ENCODE assay signal across 15 cellular contexts in the genomic region with DNA sequence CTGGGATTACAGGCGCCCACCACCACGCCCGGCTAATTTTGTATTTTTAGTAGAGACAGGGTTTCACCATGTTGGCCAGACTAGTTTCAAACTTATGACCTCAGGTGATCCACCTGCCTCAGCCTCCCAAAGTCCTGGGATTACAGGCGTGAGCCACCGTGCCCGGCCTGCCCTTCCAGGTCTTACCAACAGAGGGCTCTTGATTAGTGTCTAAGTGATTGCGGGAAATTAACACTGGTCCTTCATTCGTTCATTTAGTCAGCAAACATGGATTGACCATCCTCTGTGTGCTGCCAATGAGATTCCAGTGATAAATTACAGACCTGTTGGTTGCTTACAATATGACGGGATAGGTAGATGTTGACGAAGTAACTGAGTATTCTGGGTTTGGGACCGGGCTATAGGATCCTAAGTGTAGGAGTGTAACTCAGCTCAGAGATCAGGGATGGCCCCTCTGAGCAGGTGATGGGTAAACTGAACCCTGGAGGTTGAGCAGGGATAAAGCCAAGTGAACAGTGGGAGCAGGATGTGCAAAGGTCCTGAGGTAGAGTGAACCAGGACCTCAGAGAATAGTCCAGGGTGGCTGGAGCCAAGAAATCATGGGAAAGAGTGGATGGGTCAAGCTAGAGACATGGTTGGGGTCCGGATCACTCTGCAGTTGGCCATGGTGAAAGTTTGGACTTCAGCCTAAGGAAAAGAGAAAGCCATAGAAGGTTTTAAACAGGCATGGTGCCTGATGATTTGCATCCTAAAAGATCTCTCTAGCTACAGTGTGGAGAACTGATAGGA.
"Had no signal": no experiment of that assay in that cellular context is flagged by ENCODE, and none has a peak within 500 bp of the region (broad histone marks: within the 10 kb centered on the region; RNA-seq: fewer than 3 reads in every experiment).

No MANE protein-coding gene starts in this region.

- H3K4me3 ChIP-seq: adrenal gland, lung, ovary, suprapubic skin had no signal

- H3K27me3 ChIP-seq: adrenal gland, ovary, suprapubic skin had no signal

- H3K9me3 ChIP-seq: adrenal gland, ovary, suprapubic skin had no signal

- H3K27ac ChIP-seq: adrenal gland, ovary, suprapubic skin had no signal

- H3K27me3 Mint-ChIP-seq: activated CD4-positive, alpha-beta T cell treated with anti-CD3 and anti-CD28 coated beads, Interleukin-2, amount 10 ng/mL, durations not matched to agents 24 days and 14 days had no signal

- H3K36me3 ChIP-seq: adrenal gland, ovary, suprapubic skin had no signal

- H3K9me3 Mint-ChIP-seq: activated CD4-positive, alpha-beta T cell treated with anti-CD3 and anti-CD28 coated beads, Interleukin-2, amount 10 ng/mL, durations not matched to agents 24 days and 14 days; activated naive CD4-positive, alpha-beta T cell treated with anti-CD3 and anti-CD28 coated beads, Interleukin-2, amount 50 U/mL, for 24 hours had no signal

- DNase-seq: activated CD4-positive, alpha-beta T cell treated with anti-CD3 and anti-CD28 coated beads, Interleukin-2, amount 10 ng/mL, durations not matched to agents 24 days and 14 days; activated CD8-positive, alpha-beta memory T cell treated with anti-CD3 and anti-CD28 coated beads, Interleukin-2, amount 50 U/mL, for 4 hours; activated CD8-positive, alpha-beta T cell treated with anti-CD3 and anti-CD28 coated beads, Interleukin-2, amount 10 ng/mL, durations not matched to agents 7 days and 5 days; activated effector memory CD4-positive, alpha-beta T cell treated with anti-CD3 and anti-CD28 coated beads, Interleukin-2, amount 50 U/mL, for 16 hours; activated T-cell treated with anti-CD3 and anti-CD28 coated beads, Interleukin-2, amount 50 U/mL, for 48 hours; adrenal gland; head of caudate nucleus; left colon; ovary; stimulated activated naive CD8-positive, alpha-beta T cell treated with anti-CD3 and anti-CD28 coated beads, Interleukin-15, Interleukin-2, amounts not matched to agents 100 U/mL and 50 U/mL, for 24 hours; trophoblast cell had no signal

- H3K4me1 ChIP-seq: adrenal gland had no signal

- H3K27ac Mint-ChIP-seq: activated CD4-positive, alpha-beta T cell treated with anti-CD3 and anti-CD28 coated beads, Interleukin-2, amount 10 ng/mL, durations not matched to agents 24 days and 14 days; activated CD8-positive, alpha-beta T cell treated with anti-CD3 and anti-CD28 coated beads, Interleukin-2, amount 10 ng/mL, durations not matched to agents 7 days and 5 days; activated naive CD4-positive, alpha-beta T cell treated with anti-CD3 and anti-CD28 coated beads, Interleukin-2, amount 50 U/mL, for 24 hours had no signal

- ATAC-seq: activated CD8-positive, alpha-beta T cell treated with anti-CD3 and anti-CD28 coated beads, Interleukin-2, amount 10 ng/mL, durations not matched to agents 7 days and 5 days; left colon; sciatic nerve; stimulated activated naive CD8-positive, alpha-beta T cell treated with anti-CD3 and anti-CD28 coated beads, Interleukin-15, Interleukin-2, amounts not matched to agents 100 U/mL and 50 U/mL, for 24 hours had no signal

- H3K36me3 Mint-ChIP-seq: activated naive CD4-positive, alpha-beta T cell treated with anti-CD3 and anti-CD28 coated beads, Interleukin-2, amount 50 U/mL, for 24 hours had no signal

- H3K4me3 Mint-ChIP-seq: activated CD4-positive, alpha-beta T cell treated with anti-CD3 and anti-CD28 coated beads, Interleukin-2, amount 10 ng/mL, durations not matched to agents 24 days and 14 days; activated CD8-positive, alpha-beta T cell treated with anti-CD3 and anti-CD28 coated beads, Interleukin-2, amount 10 ng/mL, durations not matched to agents 7 days and 5 days; activated naive CD4-positive, alpha-beta T cell treated with anti-CD3 and anti-CD28 coated beads, Interleukin-2, amount 50 U/mL, for 24 hours had no signal

- H3K4me1 Mint-ChIP-seq: activated CD4-positive, alpha-beta T cell treated with anti-CD3 and anti-CD28 coated beads, Interleukin-2, amount 10 ng/mL, durations not matched to agents 24 days and 14 days; activated naive CD4-positive, alpha-beta T cell treated with anti-CD3 and anti-CD28 coated beads, Interleukin-2, amount 50 U/mL, for 24 hours had no signal
